ENCODE assay signal across 12 cellular contexts in the genomic region with DNA sequence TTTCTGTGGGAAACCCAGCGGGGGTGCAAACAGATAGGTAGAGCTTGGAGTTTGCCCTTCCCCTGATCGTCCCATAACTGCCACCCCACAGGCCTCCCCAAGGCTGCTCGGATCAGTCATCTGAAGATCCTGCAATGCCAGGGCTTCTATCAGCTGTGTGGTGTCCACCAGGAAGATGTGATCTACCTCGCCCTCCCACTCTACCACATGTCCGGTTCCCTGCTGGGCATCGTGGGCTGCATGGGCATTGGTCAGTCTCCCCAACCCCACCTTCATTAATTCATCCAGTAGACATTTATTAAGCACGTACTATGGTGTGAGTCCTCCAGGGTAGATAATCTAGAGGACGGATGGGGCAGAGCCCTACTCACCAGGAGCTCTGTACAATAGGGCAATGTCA. TPM values are rescaled to one million over a fixed set of nuclear protein-coding genes. Genes with fewer than 3 reads are reported as not detected.
DNase-seq lines count a peak whose midpoint lies in the region; ATAC-seq and TF ChIP-seq lines count a peak whose summit lies in the region.
"Had no signal": no experiment of that assay in that cellular context is flagged by ENCODE, and none has a peak within 500 bp of the region (broad histone marks: within the 10 kb centered on the region; RNA-seq: fewer than 3 reads in every experiment).

No MANE protein-coding gene starts in this region.

- no peaks in the 10 kb centered on the region for H3K36me3 Mint-ChIP-seq in activated naive CD4-positive, alpha-beta T cell treated with anti-CD3 and anti-CD28 coated beads, Interleukin-2, amount 50 U/mL, for 24 hours
- peaks cover 19% of the 10 kb centered on the region for H3K36me3 Mint-ChIP-seq in activated naive CD8-positive, alpha-beta T cell treated with anti-CD3 and anti-CD28 coated beads, Interleukin-2, amount 10 ng/mL, durations not matched to agents 7 days and 5 days

- H3K4me3 Mint-ChIP-seq in activated naive CD4-positive, alpha-beta T cell treated with anti-CD3 and anti-CD28 coated beads, Interleukin-2, amount 50 U/mL, for 24 hours, result peak overlapping the region; percentile 55
- H3K4me3 Mint-ChIP-seq in activated naive CD8-positive, alpha-beta T cell treated with anti-CD3 and anti-CD28 coated beads, Interleukin-2, amount 10 ng/mL, durations not matched to agents 7 days and 5 days, result peak overlapping the region; percentile 94

- H3K9ac ChIP-seq in mesenchymal stem cell (ENCODE audit: low read length), result peak overlapping the region; percentile 86

- H3K27ac ChIP-seq in mesenchymal stem cell (ENCODE audit: low read length, poor library complexity, severe bottlenecking) (no peak overlapping the region), suprapubic skin (no peak overlapping the region)

- no peak overlapping the region for H4K91ac ChIP-seq in mesenchymal stem cell (ENCODE audit: low read length)

- H3K9me3 ChIP-seq in mesenchymal stem cell (ENCODE audit: control insufficient read depth, low read length), result no peaks in the 10 kb centered on the region
- H3K9me3 ChIP-seq in suprapubic skin, result no peaks in the 10 kb centered on the region

- no peak overlapping the region for H2AFZ ChIP-seq in mesenchymal stem cell (ENCODE audit: low read depth, low read length)

- peak overlapping the region; percentile 8 for H3K27ac Mint-ChIP-seq in activated naive CD4-positive, alpha-beta T cell treated with anti-CD3 and anti-CD28 coated beads, Interleukin-2, amount 50 U/mL, for 24 hours
- peak overlapping the region; percentile 66 for H3K27ac Mint-ChIP-seq in activated naive CD8-positive, alpha-beta T cell treated with anti-CD3 and anti-CD28 coated beads, Interleukin-2, amount 10 ng/mL, durations not matched to agents 7 days and 5 days

- peaks cover 8% of the 10 kb centered on the region for H3K79me1 ChIP-seq in mesenchymal stem cell (replicated peaks; ENCODE audit: low read length, poor library complexity, severe bottlenecking)

- H3K36me3 ChIP-seq in mesenchymal stem cell (ENCODE audit: control insufficient read depth in 1 of 2, insufficient read depth in 2 of 2, low read depth in 1 of 2, low read length in 2 of 2), result peaks cover 23 to 33% of the 10 kb centered on the region in 2 experiments
- peaks cover 14% of the 10 kb centered on the region for H3K36me3 ChIP-seq in suprapubic skin

- WGBS in mesenchymal stem cell, result 90% methylated on average over 8 of the region's 8 CpGs
- WGBS in suprapubic skin, result 70% methylated on average over 8 of the region's 8 CpGs

- H3K27me3 Mint-ChIP-seq in activated naive CD4-positive, alpha-beta T cell treated with anti-CD3 and anti-CD28 coated beads, Interleukin-2, amount 50 U/mL, for 24 hours, result no peaks in the 10 kb centered on the region
- H3K27me3 Mint-ChIP-seq in activated naive CD8-positive, alpha-beta T cell treated with anti-CD3 and anti-CD28 coated beads, Interleukin-2, amount 10 ng/mL, durations not matched to agents 7 days and 5 days, result no peaks in the 10 kb centered on the region

- TF ChIP-seq POLR2A in suprapubic skin (IDR thresholded peaks at IDR 0.05), result no peak

- peaks cover 20% of the 10 kb centered on the region for H3K4me1 ChIP-seq in mesenchymal stem cell (ENCODE audit: control insufficient read depth, insufficient read depth, low read depth, low read length)
- H3K4me1 ChIP-seq in suprapubic skin, result peaks cover 64% of the 10 kb centered on the region

- TF ChIP-seq CTCF in suprapubic skin (IDR thresholded peaks at IDR 0.05), result no peak

- no peak for DNase-seq in activated naive CD4-positive, alpha-beta T cell treated with Interleukin-2 at 50 U/mL for 16 hours
- DNase-seq in activated naive CD8-positive, alpha-beta T cell treated with anti-CD3 and anti-CD28 coated beads, Interleukin-2, amount 10 ng/mL, durations not matched to agents 7 days and 5 days, result no peak
- DNase-seq in mesenchymal stem cell (no peak), suprapubic skin (ENCODE audit: low spot score in 2 of 2) (no peak), AML-193 (lab: John Stamatoyannopoulos, UW) (no peak), dermis blood vessel endothelial cell (no peak)
- DNase-seq: activated gamma-delta T cell, GF-D8, NCI-H2107, PC-3 had no signal

- no peak for TF ChIP-seq EP300 in suprapubic skin (IDR thresholded peaks at IDR 0.05)

- H3K4ac ChIP-seq in mesenchymal stem cell (ENCODE audit: low read depth in 1 of 2, low read length in 2 of 2), result no peak overlapping the region

- no peak overlapping the region for H2AK5ac ChIP-seq in mesenchymal stem cell (ENCODE audit: low read length, severe bottlenecking)

- H2BK5ac ChIP-seq in mesenchymal stem cell (ENCODE audit: low read depth, low read length, poor library complexity, severe bottlenecking), result no peak overlapping the region

- H2BK120ac ChIP-seq in mesenchymal stem cell (ENCODE audit: low read depth, low read length), result no peak overlapping the region

- peaks cover 20% of the 10 kb centered on the region for H3K4me1 Mint-ChIP-seq in activated naive CD4-positive, alpha-beta T cell treated with anti-CD3 and anti-CD28 coated beads, Interleukin-2, amount 50 U/mL, for 24 hours
- peaks cover 33% of the 10 kb centered on the region for H3K4me1 Mint-ChIP-seq in activated naive CD8-positive, alpha-beta T cell treated with anti-CD3 and anti-CD28 coated beads, Interleukin-2, amount 10 ng/mL, durations not matched to agents 7 days and 5 days

- peak overlapping the region; percentile 76 for H4K8ac ChIP-seq in mesenchymal stem cell (ENCODE audit: low read length)

- no peaks in the 10 kb centered on the region for H3K27me3 ChIP-seq in mesenchymal stem cell (ENCODE audit: control insufficient read depth in 1 of 2, insufficient read depth in 1 of 2, low read length in 2 of 2)
- H3K27me3 ChIP-seq in suprapubic skin, result no peaks in the 10 kb centered on the region

- no peak overlapping the region for H3K14ac ChIP-seq in mesenchymal stem cell (ENCODE audit: low read length in 2 of 2)

- no peak for ATAC-seq in activated naive CD8-positive, alpha-beta T cell treated with anti-CD3 and anti-CD28 coated beads, Interleukin-2, amount 10 ng/mL, durations not matched to agents 7 days and 5 days (ENCODE audit: low read depth)
- ATAC-seq in HG03378 (IDR thresholded peaks at IDR 0.05; ENCODE audit: unreplicated experiment), result no peak
- ATAC-seq: PC-3 had no signal

- H3K18ac ChIP-seq in mesenchymal stem cell (ENCODE audit: low read depth in 1 of 2, low read length in 2 of 2), result no peak overlapping the region

- H3K4me2 ChIP-seq in mesenchymal stem cell (ENCODE audit: low read length, poor library complexity, severe bottlenecking), result no peak overlapping the region

- H2BK15ac ChIP-seq in mesenchymal stem cell (ENCODE audit: low read depth, poor library complexity, severe bottlenecking), result no peak overlapping the region

- no peaks in the 10 kb centered on the region for H3K9me3 Mint-ChIP-seq in activated naive CD4-positive, alpha-beta T cell treated with anti-CD3 and anti-CD28 coated beads, Interleukin-2, amount 50 U/mL, for 24 hours
- H3K9me3 Mint-ChIP-seq in activated naive CD8-positive, alpha-beta T cell treated with anti-CD3 and anti-CD28 coated beads, Interleukin-2, amount 10 ng/mL, durations not matched to agents 7 days and 5 days, result no peaks in the 10 kb centered on the region

- no peak overlapping the region for H2BK12ac ChIP-seq in mesenchymal stem cell (ENCODE audit: low read length in 2 of 2)

- POLR2A ChIA-PET in activated naive CD8-positive, alpha-beta T cell treated with anti-CD3 and anti-CD28 coated beads, Interleukin-2, amount 10 ng/mL, durations not matched to agents 7 days and 5 days (lab: Charles Lee), result interaction anchor here (1.2 to 2.5 kb wide), 3 partner anchors 13 to 209 kb away, joined by 3 to 17 read pairs (median 11); partner anchors contain the start of genes GATAD2B and RAB13

- no peak overlapping the region for H3K23ac ChIP-seq in mesenchymal stem cell (ENCODE audit: low read length in 2 of 2)

- H3K4me3 ChIP-seq in mesenchymal stem cell (ENCODE audit: insufficient read depth in 1 of 2, low read depth in 1 of 2, low read length in 2 of 2) (peak overlapping the region in 1 of 2 experiments; percentile 91), suprapubic skin (peak overlapping the region; percentile 67)

RNA-seq across cellular contexts. Expression of gene SLC27A3, which starts 1.8 kb away (rescaled TPM):
- 10 to 100 TPM; 38.9 to 44.0 TPM for total RNA-seq in activated naive CD8-positive, alpha-beta T cell treated with anti-CD3 and anti-CD28 coated beads, Interleukin-2, amount 10 ng/mL, durations not matched to agents 7 days and 5 days
- polyA plus RNA-seq in mesenchymal stem cell (2013, experiment 1 of 2), result 10.6 TPM
- 10.2 TPM for polyA plus RNA-seq in mesenchymal stem cell (2013, experiment 2 of 2)
- total RNA-seq in suprapubic skin (10 to 100 TPM; 18.3 to 72.3 (median 39.6) TPM), dermis blood vessel endothelial cell (27.6 and 30.0 TPM in 2 replicates)

RNA-seq across cellular contexts. Expression of gene INTS3, which starts 49.1 kb away (rescaled TPM):
- 10 to 100 TPM; 53.6 to 57.2 TPM for total RNA-seq in activated naive CD8-positive, alpha-beta T cell treated with anti-CD3 and anti-CD28 coated beads, Interleukin-2, amount 10 ng/mL, durations not matched to agents 7 days and 5 days
- 23.0 TPM for polyA plus RNA-seq in mesenchymal stem cell (2013, experiment 1 of 2)
- polyA plus RNA-seq in mesenchymal stem cell (2013, experiment 2 of 2), result 21.1 TPM
- total RNA-seq in suprapubic skin (10 to 100 TPM; 38.3 to 75.4 (median 43.9) TPM), dermis blood vessel endothelial cell (31.3 and 42.7 TPM in 2 replicates)
